ENCODE assay signal across 21 cellular contexts in genomic region chr3:32009957-32010356, GRCh38. TPM values are rescaled to one million over a fixed set of nuclear protein-coding genes. Genes with fewer than 3 reads are reported as not detected.
"Had no signal": no experiment of that assay in that cellular context is flagged by ENCODE, and none has a peak within 500 bp of the region (broad histone marks: within the 10 kb centered on the region; RNA-seq: fewer than 3 reads in every experiment).

No MANE protein-coding gene starts in this region.

- H3K4me1 Mint-ChIP-seq: activated CD8-positive, alpha-beta memory T cell treated with anti-CD3 and anti-CD28 coated beads, Interleukin-2, amount 10 ng/mL, durations not matched to agents 7 days and 5 days; endodermal cell had no signal

- DNase-seq: activated CD8-positive, alpha-beta memory T cell treated with anti-CD3 and anti-CD28 coated beads, Interleukin-2, amount 10 ng/mL, durations not matched to agents 7 days and 5 days; activated naive CD4-positive, alpha-beta T cell treated with Interleukin-2 at 50 U/mL for 16 hours; activated T-cell treated with anti-CD3 and anti-CD28 coated beads, Interleukin-2, amount 50 U/mL, for 24 hours; body of pancreas; caudate nucleus; dorsolateral prefrontal cortex; foreskin keratinocyte; glutamatergic neuron; hypothalamus; islet precursor cell; nephron progenitor cell; nucleus accumbens; stimulated activated CD4-positive, alpha-beta T cell treated with anti-CD3 and anti-CD28 coated beads, Interleukin-4, amount 100 ng/mL, for 24 hours had no signal

- H3K9me3 Mint-ChIP-seq: activated T-cell treated with anti-CD3 and anti-CD28 coated beads, Interleukin-2, amount 50 U/mL, for 24 hours; activated T-helper 2 cell treated with anti-CD3 and anti-CD28 coated beads, Interferon-gamma antibody, Interleukin-2, Interleukin-4, amounts not matched to agents 10 μg/mL and 5 μg/mL and 100 μg/mL, durations not matched to agents 14 hours and 24 hours and 36 hours had no signal

- H3K4me3 Mint-ChIP-seq: activated CD4-positive, alpha-beta memory T cell treated with anti-CD3 and anti-CD28 coated beads for 36 hours; activated CD8-positive, alpha-beta memory T cell treated with anti-CD3 and anti-CD28 coated beads, Interleukin-2, amount 10 ng/mL, durations not matched to agents 7 days and 5 days; activated T-cell treated with anti-CD3 and anti-CD28 coated beads, Interleukin-2, amount 50 U/mL, for 24 hours; endodermal cell; mesothelial cell of epicardium; nephron progenitor cell had no signal

- H3K27ac Mint-ChIP-seq: activated CD4-positive, alpha-beta memory T cell treated with anti-CD3 and anti-CD28 coated beads for 36 hours; activated CD8-positive, alpha-beta memory T cell treated with anti-CD3 and anti-CD28 coated beads, Interleukin-2, amount 10 ng/mL, durations not matched to agents 7 days and 5 days; activated T-cell treated with anti-CD3 and anti-CD28 coated beads, Interleukin-2, amount 50 U/mL, for 24 hours; activated T-helper 2 cell treated with anti-CD3 and anti-CD28 coated beads, Interferon-gamma antibody, Interleukin-2, Interleukin-4, amounts not matched to agents 10 μg/mL and 5 μg/mL and 100 μg/mL, durations not matched to agents 14 hours and 24 hours and 36 hours; endodermal cell; mesothelial cell of epicardium; nephron progenitor cell had no signal

- H3K4me3 ChIP-seq: body of pancreas, dorsolateral prefrontal cortex, lung had no signal

- H3K36me3 ChIP-seq: WERI-Rb-1 had no signal

- H3K36me3 Mint-ChIP-seq: activated CD4-positive, alpha-beta memory T cell treated with anti-CD3 and anti-CD28 coated beads for 36 hours; activated CD8-positive, alpha-beta memory T cell treated with anti-CD3 and anti-CD28 coated beads, Interleukin-2, amount 10 ng/mL, durations not matched to agents 7 days and 5 days; mesothelial cell of epicardium had no signal

- H3K4me1 ChIP-seq: body of pancreas, foreskin keratinocyte had no signal

- H3K27me3 ChIP-seq: body of pancreas, foreskin keratinocyte had no signal

- H3K27ac ChIP-seq: body of pancreas, dorsolateral prefrontal cortex, epithelial cell of prostate, foreskin keratinocyte, WERI-Rb-1 had no signal

- ATAC-seq: activated CD8-positive, alpha-beta memory T cell treated with anti-CD3 and anti-CD28 coated beads, Interleukin-2, amount 10 ng/mL, durations not matched to agents 7 days and 5 days; body of pancreas; sciatic nerve had no signal

- H3K9me3 ChIP-seq: body of pancreas had no signal

RNA-seq across cellular contexts. Expression of gene ZNF860, which starts 28.4 kb away (rescaled TPM):
- total RNA-seq: activated CD8-positive, alpha-beta memory T cell treated with anti-CD3 and anti-CD28 coated beads, Interleukin-2, amount 10 ng/mL, durations not matched to agents 7 days and 5 days had no signal
